20 cellular contexts compared by ENCODE assay signal in the genomic region with DNA sequence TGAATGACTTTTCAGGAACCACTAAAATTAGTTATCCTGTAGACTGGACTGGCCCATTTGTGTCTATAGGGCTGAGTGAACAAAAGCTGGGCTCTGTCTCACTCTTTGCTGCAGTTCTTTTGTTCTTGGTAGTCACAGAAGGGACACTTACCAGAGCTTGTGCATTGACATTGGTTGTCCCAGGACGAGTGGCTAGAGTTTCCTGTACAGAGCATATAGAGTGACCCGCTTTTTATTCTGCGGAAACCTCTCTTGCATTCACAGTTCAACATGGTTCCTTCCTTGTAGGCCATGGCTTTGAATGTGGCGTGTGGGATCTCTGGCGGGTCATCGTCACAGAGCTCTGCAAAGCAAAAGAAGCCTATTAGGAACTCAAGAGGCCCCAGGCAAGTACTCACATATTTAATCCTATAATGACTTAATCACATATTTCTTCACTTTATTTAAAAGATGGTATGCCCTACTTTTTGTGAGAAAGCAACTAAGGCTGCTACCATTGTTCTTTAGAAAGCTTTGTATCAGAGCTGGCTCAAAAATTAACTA. TPM values are rescaled to one million over a fixed set of nuclear protein-coding genes. Genes with fewer than 3 reads are reported as not detected.
DNase-seq lines count a peak whose midpoint lies in the region; ATAC-seq and TF ChIP-seq lines count a peak whose summit lies in the region.
"Had no signal": no experiment of that assay in that cellular context is flagged by ENCODE, and none has a peak within 500 bp of the region (broad histone marks: within the 10 kb centered on the region; RNA-seq: fewer than 3 reads in every experiment).

No MANE protein-coding gene starts in this region.

- no peaks in the 10 kb centered on the region for H3K27me3 Mint-ChIP-seq in activated CD4-positive, alpha-beta T cell treated with anti-CD3 and anti-CD28 coated beads, Interleukin-2, amount 10 ng/mL, durations not matched to agents 7 days and 5 days
- no peaks in the 10 kb centered on the region for H3K27me3 Mint-ChIP-seq in activated naive CD4-positive, alpha-beta T cell treated with anti-CD3 and anti-CD28 coated beads for 36 hours (ENCODE audit: low read depth)
- H3K27me3 Mint-ChIP-seq in activated T-helper 17 cell treated with anti-CD3 and anti-CD28 coated beads, Interleukin-2, amount 50 U/mL, for 72 hours, result no peaks in the 10 kb centered on the region
- H3K27me3 Mint-ChIP-seq in stimulated activated memory B cell treated with anti-CD40 and anti-IgM and Interleukin-4, amounts not matched to agents 10 μg/mL and 1 μg/mL and 100 μg/mL, for 72 hours, result no peaks in the 10 kb centered on the region
- H3K27me3 Mint-ChIP-seq: B cell had no signal

- DNase-seq in activated CD4-positive, alpha-beta T cell treated with anti-CD3 and anti-CD28 coated beads, Interleukin-2, amount 10 ng/mL, durations not matched to agents 7 days and 5 days, result peak; percentile 3
- DNase-seq in activated CD4-positive, alpha-beta T cell treated with anti-CD3 and anti-CD28 coated beads for 4 hours, result no peak
- DNase-seq in activated naive CD4-positive, alpha-beta T cell treated with anti-CD3 and anti-CD28 coated beads for 36 hours, result peak; percentile 4
- DNase-seq in activated naive CD4-positive, alpha-beta T cell treated with anti-CD3 and anti-CD28 coated beads, Interleukin-2, amount 50 U/mL, for 16 hours, result no peak
- peak; percentile 24 for DNase-seq in stimulated activated CD8-positive, alpha-beta memory T cell treated with anti-CD3 and anti-CD28 coated beads, Interleukin-4, amount 100 ng/mL, for 48 hours
- DNase-seq in GM20000 (ENCODE audit: low spot score), result no peak
- DNase-seq: DMS53, GDM1, NCI-H1105, NCI-H146, NCI-H2029 treated with DMSO at 0.1 percent for 48 hours, NCI-H226, NCI-H510A treated with DMSO at 0.1 percent for 48 hours, NCI-H748 treated with DMSO at 0.1 percent for 48 hours had no signal

- intact Hi-C loops in activated naive CD4-positive, alpha-beta T cell treated with anti-CD3 and anti-CD28 coated beads for 36 hours (cut with micrococcal nuclease), result no loop called here

- POLR2A ChIA-PET in activated CD4-positive, alpha-beta T cell treated with anti-CD3 and anti-CD28 coated beads, Interleukin-2, amount 10 ng/mL, durations not matched to agents 7 days and 5 days (lab: Charles Lee), result no interaction called here

- TF ChIP-seq CTCF in GM20000 (IDR thresholded peaks at IDR 0.05; ENCODE audit: extremely low read depth, missing control alignments), result no peak

- H3K4me1 Mint-ChIP-seq in activated CD4-positive, alpha-beta T cell treated with anti-CD3 and anti-CD28 coated beads, Interleukin-2, amount 10 ng/mL, durations not matched to agents 7 days and 5 days, result peaks cover 50% of the 10 kb centered on the region
- peaks cover 26% of the 10 kb centered on the region for H3K4me1 Mint-ChIP-seq in activated naive CD4-positive, alpha-beta T cell treated with anti-CD3 and anti-CD28 coated beads for 36 hours (ENCODE audit: low read depth)
- H3K4me1 Mint-ChIP-seq in activated T-helper 17 cell treated with anti-CD3 and anti-CD28 coated beads, Interleukin-2, amount 50 U/mL, for 72 hours, result peaks cover 56% of the 10 kb centered on the region
- peaks cover 15% of the 10 kb centered on the region for H3K4me1 Mint-ChIP-seq in stimulated activated memory B cell treated with anti-CD40 and anti-IgM and Interleukin-4, amounts not matched to agents 10 μg/mL and 1 μg/mL and 100 μg/mL, for 72 hours

- H3K27ac Mint-ChIP-seq in activated CD4-positive, alpha-beta T cell treated with anti-CD3 and anti-CD28 coated beads, Interleukin-2, amount 10 ng/mL, durations not matched to agents 7 days and 5 days, result no peak overlapping the region
- no peak overlapping the region for H3K27ac Mint-ChIP-seq in activated naive CD4-positive, alpha-beta T cell treated with anti-CD3 and anti-CD28 coated beads for 36 hours
- peak overlapping the region; percentile 62 for H3K27ac Mint-ChIP-seq in activated T-helper 17 cell treated with anti-CD3 and anti-CD28 coated beads, Interleukin-2, amount 50 U/mL, for 72 hours
- H3K27ac Mint-ChIP-seq in stimulated activated memory B cell treated with anti-CD40 and anti-IgM and Interleukin-4, amounts not matched to agents 10 μg/mL and 1 μg/mL and 100 μg/mL, for 72 hours, result no peak overlapping the region
- H3K27ac Mint-ChIP-seq: B cell, CD14-positive monocyte had no signal

- no peak for ATAC-seq in activated T-helper 17 cell treated with anti-CD3 and anti-CD28 coated beads, Interleukin-2, amount 50 U/mL, for 72 hours (replicated peaks)
- ATAC-seq in stimulated activated memory B cell treated with anti-CD40 and anti-IgM and Interleukin-4, amounts not matched to agents 10 μg/mL and 1 μg/mL and 100 μg/mL, for 72 hours, result no peak

- H3K36me3 Mint-ChIP-seq in activated CD4-positive, alpha-beta T cell treated with anti-CD3 and anti-CD28 coated beads, Interleukin-2, amount 10 ng/mL, durations not matched to agents 7 days and 5 days (ENCODE audit: low read depth), result peaks cover 75% of the 10 kb centered on the region
- H3K36me3 Mint-ChIP-seq in activated naive CD4-positive, alpha-beta T cell treated with anti-CD3 and anti-CD28 coated beads for 36 hours (ENCODE audit: low read depth), result peaks cover 87% of the 10 kb centered on the region
- H3K36me3 Mint-ChIP-seq in activated T-helper 17 cell treated with anti-CD3 and anti-CD28 coated beads, Interleukin-2, amount 50 U/mL, for 72 hours (ENCODE audit: low read depth), result peaks cover 100% of the 10 kb centered on the region
- H3K36me3 Mint-ChIP-seq in stimulated activated memory B cell treated with anti-CD40 and anti-IgM and Interleukin-4, amounts not matched to agents 10 μg/mL and 1 μg/mL and 100 μg/mL, for 72 hours, result peaks cover 65% of the 10 kb centered on the region
- H3K36me3 Mint-ChIP-seq: CD14-positive monocyte had no signal

- H3K4me3 Mint-ChIP-seq in activated CD4-positive, alpha-beta T cell treated with anti-CD3 and anti-CD28 coated beads, Interleukin-2, amount 10 ng/mL, durations not matched to agents 7 days and 5 days, result no peak overlapping the region
- H3K4me3 Mint-ChIP-seq in activated naive CD4-positive, alpha-beta T cell treated with anti-CD3 and anti-CD28 coated beads for 36 hours, result no peak overlapping the region
- no peak overlapping the region for H3K4me3 Mint-ChIP-seq in activated T-helper 17 cell treated with anti-CD3 and anti-CD28 coated beads, Interleukin-2, amount 50 U/mL, for 72 hours
- no peak overlapping the region for H3K4me3 Mint-ChIP-seq in stimulated activated memory B cell treated with anti-CD40 and anti-IgM and Interleukin-4, amounts not matched to agents 10 μg/mL and 1 μg/mL and 100 μg/mL, for 72 hours
- H3K4me3 Mint-ChIP-seq: B cell, CD14-positive monocyte had no signal

- CTCF ChIA-PET in activated CD4-positive, alpha-beta T cell treated with anti-CD3 and anti-CD28 coated beads, Interleukin-2, amount 10 ng/mL, durations not matched to agents 7 days and 5 days (lab: Charles Lee), result interaction anchor here (0.7 to 2.4 kb wide), 2 partner anchors 8 to 520 kb away, joined by 3 to 8 read pairs; no protein-coding TSS in a partner anchor
- CTCF ChIA-PET in activated naive CD4-positive, alpha-beta T cell treated with anti-CD3 and anti-CD28 coated beads for 36 hours (lab: Charles Lee), result interaction anchor here (0.8 kb wide), 1 partner anchor 25 kb away, joined by 3 read pairs; no protein-coding TSS in a partner anchor

- peaks cover 9% of the 10 kb centered on the region for H3K9me3 Mint-ChIP-seq in activated CD4-positive, alpha-beta T cell treated with anti-CD3 and anti-CD28 coated beads, Interleukin-2, amount 10 ng/mL, durations not matched to agents 7 days and 5 days
- peaks cover 6% of the 10 kb centered on the region for H3K9me3 Mint-ChIP-seq in activated naive CD4-positive, alpha-beta T cell treated with anti-CD3 and anti-CD28 coated beads for 36 hours
- H3K9me3 Mint-ChIP-seq in activated T-helper 17 cell treated with anti-CD3 and anti-CD28 coated beads, Interleukin-2, amount 50 U/mL, for 72 hours, result no peaks in the 10 kb centered on the region
- H3K9me3 Mint-ChIP-seq in stimulated activated memory B cell treated with anti-CD40 and anti-IgM and Interleukin-4, amounts not matched to agents 10 μg/mL and 1 μg/mL and 100 μg/mL, for 72 hours, result peaks cover 2% of the 10 kb centered on the region

RNA-seq across cellular contexts. Expression of gene IL2RA, which starts 36.4 kb away (rescaled TPM):
- total RNA-seq in activated CD4-positive, alpha-beta T cell treated with anti-CD3 and anti-CD28 coated beads, Interleukin-2, amount 10 ng/mL, durations not matched to agents 7 days and 5 days, result 100 to 1,000 TPM; 124 to 142 TPM
- 100 to 1,000 TPM; 443 to 471 TPM for total RNA-seq in activated naive CD4-positive, alpha-beta T cell treated with anti-CD3 and anti-CD28 coated beads for 36 hours
- 1,000 to 10,000 TPM; 1,342 to 1,348 TPM for total RNA-seq in activated T-helper 17 cell treated with anti-CD3 and anti-CD28 coated beads, Interleukin-2, amount 50 U/mL, for 72 hours
- total RNA-seq: A172, H4 had no signal

RNA-seq across cellular contexts. Expression of gene IL15RA, which starts 48.4 kb away (rescaled TPM):
- 10 to 100 TPM; 16.1 to 16.5 TPM for total RNA-seq in activated CD4-positive, alpha-beta T cell treated with anti-CD3 and anti-CD28 coated beads, Interleukin-2, amount 10 ng/mL, durations not matched to agents 7 days and 5 days
- 10 to 100 TPM; 14.7 to 16.3 TPM for total RNA-seq in activated naive CD4-positive, alpha-beta T cell treated with anti-CD3 and anti-CD28 coated beads for 36 hours
- total RNA-seq in activated T-helper 17 cell treated with anti-CD3 and anti-CD28 coated beads, Interleukin-2, amount 50 U/mL, for 72 hours, result 10 to 100 TPM; 25.5 to 28.2 TPM

Comparison
In these comparisons a context has a peak if more than half of its experiments do, and no peak if none do; other contexts are left out.
1. DNase-seq: peak in activated CD4-positive, alpha-beta T cell treated with anti-CD3 and anti-CD28 coated beads, Interleukin-2, amount 10 ng/mL, durations not matched to agents 7 days and 5 days (single experiment), activated naive CD4-positive, alpha-beta T cell treated with anti-CD3 and anti-CD28 coated beads for 36 hours (single experiment) and stimulated activated CD8-positive, alpha-beta memory T cell treated with anti-CD3 and anti-CD28 coated beads, Interleukin-4, amount 100 ng/mL, for 48 hours (single experiment); none in activated CD4-positive, alpha-beta T cell treated with anti-CD3 and anti-CD28 coated beads for 4 hours (0 of 2), activated naive CD4-positive, alpha-beta T cell treated with anti-CD3 and anti-CD28 coated beads, Interleukin-2, amount 50 U/mL, for 16 hours (single experiment) and GM20000 (single experiment).